ENCODE assay signal across 10 cellular contexts in genomic region chr4:121243476-121243875, GRCh38.
A peak's percentile ranks its signal among the peaks of the same experiment; 100 is the strongest.
DNase-seq lines count a peak whose midpoint lies in the region; ATAC-seq and TF ChIP-seq lines count a peak whose summit lies in the region.
"Had no signal": no experiment of that assay in that cellular context is flagged by ENCODE, and none has a peak within 500 bp of the region (broad histone marks: within the 10 kb centered on the region; RNA-seq: fewer than 3 reads in every experiment).

No MANE protein-coding gene starts in this region.

- no peaks in the 10 kb centered on the region for H3K4me1 ChIP-seq in right cardiac atrium (ENCODE audit: control insufficient read depth, insufficient read depth, low read length)
- H3K4me1 ChIP-seq: HAP-1 had no signal

- ATAC-seq in activated CD8-positive, alpha-beta memory T cell treated with anti-CD3 and anti-CD28 coated beads, Interleukin-2, amount 10 ng/mL, durations not matched to agents 7 days and 5 days, result peak; percentile 74
- ATAC-seq in HG02642 (IDR thresholded peaks at IDR 0.05; ENCODE audit: poor library complexity, unreplicated experiment) (peak; percentile 47), right cardiac atrium (no peak), GM18498 (IDR thresholded peaks at IDR 0.05; ENCODE audit: unreplicated experiment) (no peak)
- peak; percentile 69 to 80 for ATAC-seq in activated T-cell treated with anti-CD3 and anti-CD28 coated beads, Interleukin-2, amount 50 U/mL, for 72 hours (replicated peaks in 1 of 2)

- no peaks in the 10 kb centered on the region for H3K27me3 ChIP-seq in right cardiac atrium (ENCODE audit: control insufficient read depth, insufficient read depth)

- H3K27me3 Mint-ChIP-seq in activated CD8-positive, alpha-beta memory T cell treated with anti-CD3 and anti-CD28 coated beads, Interleukin-2, amount 10 ng/mL, durations not matched to agents 7 days and 5 days, result no peaks in the 10 kb centered on the region
- H3K27me3 Mint-ChIP-seq in activated T-cell treated with anti-CD3 and anti-CD28 coated beads, Interleukin-2, amount 50 U/mL, for 72 hours (ENCODE audit: low read depth), result no peaks in the 10 kb centered on the region
- H3K27me3 Mint-ChIP-seq in mesothelial cell of epicardium (ENCODE audit: low read depth), result no peaks in the 10 kb centered on the region

- H3K4me3 Mint-ChIP-seq in activated CD8-positive, alpha-beta memory T cell treated with anti-CD3 and anti-CD28 coated beads, Interleukin-2, amount 10 ng/mL, durations not matched to agents 7 days and 5 days, result peak overlapping the region; percentile 73
- peak overlapping the region; percentile 20 to 76 for H3K4me3 Mint-ChIP-seq in activated T-cell treated with anti-CD3 and anti-CD28 coated beads, Interleukin-2, amount 50 U/mL, for 72 hours
- H3K4me3 Mint-ChIP-seq in mesothelial cell of epicardium, result no peak overlapping the region

- no peaks in the 10 kb centered on the region for H3K9me3 Mint-ChIP-seq in activated CD8-positive, alpha-beta memory T cell treated with anti-CD3 and anti-CD28 coated beads, Interleukin-2, amount 10 ng/mL, durations not matched to agents 7 days and 5 days (ENCODE audit: low read depth)
- no peaks in the 10 kb centered on the region for H3K9me3 Mint-ChIP-seq in activated T-cell treated with anti-CD3 and anti-CD28 coated beads, Interleukin-2, amount 50 U/mL, for 72 hours
- H3K9me3 Mint-ChIP-seq in mesothelial cell of epicardium, result no peaks in the 10 kb centered on the region

- peaks cover 33% of the 10 kb centered on the region for H3K4me1 Mint-ChIP-seq in activated CD8-positive, alpha-beta memory T cell treated with anti-CD3 and anti-CD28 coated beads, Interleukin-2, amount 10 ng/mL, durations not matched to agents 7 days and 5 days
- H3K4me1 Mint-ChIP-seq in activated T-cell treated with anti-CD3 and anti-CD28 coated beads, Interleukin-2, amount 50 U/mL, for 72 hours (ENCODE audit: low read depth), result peaks cover 22% of the 10 kb centered on the region
- peaks cover 25% of the 10 kb centered on the region for H3K4me1 Mint-ChIP-seq in mesothelial cell of epicardium

- no peak for TF ChIP-seq CTCF in mesothelial cell of epicardium (IDR thresholded peaks at IDR 0.05; ENCODE audit: unreplicated experiment)

- H3K27ac Mint-ChIP-seq in activated CD8-positive, alpha-beta memory T cell treated with anti-CD3 and anti-CD28 coated beads, Interleukin-2, amount 10 ng/mL, durations not matched to agents 7 days and 5 days, result peak overlapping the region; percentile 77
- peak overlapping the region; percentile 70 for H3K27ac Mint-ChIP-seq in activated T-cell treated with anti-CD3 and anti-CD28 coated beads, Interleukin-2, amount 50 U/mL, for 72 hours
- no peak overlapping the region for H3K27ac Mint-ChIP-seq in mesothelial cell of epicardium

- H3K36me3 Mint-ChIP-seq in activated CD8-positive, alpha-beta memory T cell treated with anti-CD3 and anti-CD28 coated beads, Interleukin-2, amount 10 ng/mL, durations not matched to agents 7 days and 5 days, result peaks cover 3% of the 10 kb centered on the region
- H3K36me3 Mint-ChIP-seq in activated T-cell treated with anti-CD3 and anti-CD28 coated beads, Interleukin-2, amount 50 U/mL, for 72 hours (ENCODE audit: insufficient read depth in 2 of 2), result no peaks in the 10 kb centered on the region
- no peaks in the 10 kb centered on the region for H3K36me3 Mint-ChIP-seq in mesothelial cell of epicardium

- no peak overlapping the region for H3K4me3 ChIP-seq in right cardiac atrium (ENCODE audit: low read length)
- H3K4me3 ChIP-seq: HAP-1 had no signal

- intact Hi-C loops in right cardiac atrium (cut with DNase I), result no loop called here

- DNase-seq in activated CD8-positive, alpha-beta memory T cell treated with anti-CD3 and anti-CD28 coated beads, Interleukin-2, amount 10 ng/mL, durations not matched to agents 7 days and 5 days, result no peak
- DNase-seq in activated CD8-positive, alpha-beta memory T cell treated with anti-CD3 and anti-CD28 coated beads, Interleukin-2, amount 50 U/mL, for 4 hours, result no peak
- DNase-seq in activated T-cell treated with anti-CD3 and anti-CD28 coated beads, Interleukin-2, amount 50 U/mL, for 72 hours, result peak in 1 of 2 donors; percentile 14
- peak; percentile 11 to 37 for DNase-seq in stimulated activated CD4-positive, alpha-beta T cell treated with anti-CD3 and anti-CD28 coated beads, Interleukin-1b, Interleukin-23, amount 100 ng/mL, for 4 hours (ENCODE audit: low read depth in 2 of 2)
- DNase-seq in right cardiac atrium, result no peak
- no peak for DNase-seq in mesothelial cell of epicardium (ENCODE audit: low spot score in 2 of 2, unreplicated experiment in 2 of 2)

- WGBS in right cardiac atrium, result 66% methylated on average over 8 of the region's 8 CpGs

- no peak overlapping the region for H3K27ac ChIP-seq in right cardiac atrium (ENCODE audit: low read length)
- H3K27ac ChIP-seq: epithelial cell of prostate had no signal

- no peaks in the 10 kb centered on the region for H3K9me3 ChIP-seq in right cardiac atrium (ENCODE audit: control insufficient read depth, low read length)
- H3K9me3 ChIP-seq: HAP-1 had no signal

- CTCF ChIA-PET in activated CD8-positive, alpha-beta memory T cell treated with anti-CD3 and anti-CD28 coated beads, Interleukin-2, amount 10 ng/mL, durations not matched to agents 7 days and 5 days (lab: Charles Lee), result interaction anchor here (0.7 to 3.3 kb wide), 14 partner anchors 9 to 131 kb away, joined by 3 to 24 read pairs (median 4); no protein-coding TSS in a partner anchor

Comparison
In these comparisons a context has a peak if more than half of its experiments do, and no peak if none do; other contexts are left out.
1. ATAC-seq: peak in activated CD8-positive, alpha-beta memory T cell treated with anti-CD3 and anti-CD28 coated beads, Interleukin-2, amount 10 ng/mL, durations not matched to agents 7 days and 5 days (single experiment), HG02642 (single experiment) and activated T-cell treated with anti-CD3 and anti-CD28 coated beads, Interleukin-2, amount 50 U/mL, for 72 hours (2 of 2); none in right cardiac atrium (0 of 2) and GM18498 (single experiment).
2. DNase-seq: peak in stimulated activated CD4-positive, alpha-beta T cell treated with anti-CD3 and anti-CD28 coated beads, Interleukin-1b, Interleukin-23, amount 100 ng/mL, for 4 hours (2 of 2); none in activated CD8-positive, alpha-beta memory T cell treated with anti-CD3 and anti-CD28 coated beads, Interleukin-2, amount 10 ng/mL, durations not matched to agents 7 days and 5 days (single experiment), activated CD8-positive, alpha-beta memory T cell treated with anti-CD3 and anti-CD28 coated beads, Interleukin-2, amount 50 U/mL, for 4 hours (single experiment), right cardiac atrium (0 of 3) and mesothelial cell of epicardium (0 of 2).